21 cellular contexts compared by ENCODE assay signal in the genomic region with DNA sequence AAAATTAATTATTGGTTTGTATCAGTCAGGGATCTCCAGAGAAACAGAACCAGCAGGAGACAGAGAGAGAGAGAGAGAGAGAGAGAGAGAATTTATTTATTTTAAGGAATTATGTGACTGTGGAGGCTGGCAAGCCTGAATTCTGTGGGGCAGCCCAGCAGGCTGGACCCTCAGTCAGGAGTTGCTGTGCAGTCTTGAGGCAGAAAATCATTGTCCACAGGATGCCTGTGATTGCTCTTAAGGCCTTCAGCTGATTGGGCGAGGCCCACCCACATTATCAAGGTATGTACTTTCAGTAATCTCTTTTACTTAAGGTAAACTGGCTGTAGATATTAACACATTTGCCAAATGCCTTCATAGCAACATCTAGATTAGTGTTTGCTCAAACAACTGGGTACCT.
"Had no signal": no experiment of that assay in that cellular context is flagged by ENCODE, and none has a peak within 500 bp of the region (broad histone marks: within the 10 kb centered on the region; RNA-seq: fewer than 3 reads in every experiment).

No MANE protein-coding gene starts in this region.

- H3K9me3 ChIP-seq: adrenal gland, left ventricle myocardium inferior, neutrophil, pancreas, right lobe of liver had no signal

- H3K4me1 ChIP-seq: adrenal gland, pancreas had no signal

- H3K27ac Mint-ChIP-seq: activated naive CD8-positive, alpha-beta T cell; dendritic cell treated with granulocyte-macrophage colony-stimulating factor and Interleukin-4, amounts not matched to agents 40 ng/mL and 50 ng/mL, for 4 days; immature natural killer cell; nephron had no signal

- H3K36me3 Mint-ChIP-seq: immature natural killer cell had no signal

- H3K4me3 ChIP-seq: adrenal gland, left ventricle myocardium inferior, pancreas, right lobe of liver had no signal

- H3K9me3 Mint-ChIP-seq: dendritic cell treated with granulocyte-macrophage colony-stimulating factor and Interleukin-4, amounts not matched to agents 40 ng/mL and 50 ng/mL, for 4 days; immature natural killer cell; nephron had no signal

- H3K36me3 ChIP-seq: adrenal gland, pancreas, right lobe of liver, WERI-Rb-1 had no signal

- H3K27me3 Mint-ChIP-seq: activated naive CD8-positive, alpha-beta T cell; dendritic cell treated with granulocyte-macrophage colony-stimulating factor and Interleukin-4, amounts not matched to agents 40 ng/mL and 50 ng/mL, for 4 days had no signal

- H3K27me3 ChIP-seq: adrenal gland, neutrophil, pancreas, right lobe of liver had no signal

- DNase-seq: activated CD4-positive, CD25-positive, alpha-beta regulatory T cell treated with anti-CD3 and anti-CD28 coated beads, Interleukin-2, amount 50 U/mL, for 72 hours; activated naive CD4-positive, alpha-beta T cell; activated T-cell treated with anti-CD3 and anti-CD28 coated beads, Interleukin-2, amount 50 U/mL, for 1 hour; effector CD4-positive, alpha-beta T cell; erythroblast; foreskin fibroblast; immature natural killer cell; kidney glomerular epithelial cell; left ventricle myocardium inferior; midbrain; stimulated activated CD4-positive, alpha-beta T cell treated with anti-CD3 and anti-CD28 coated beads, Interleukin-4, amount 100 ng/mL, for 1 hour; stimulated activated naive CD4-positive, alpha-beta T cell; T-helper 1 cell; WERI-Rb-1 had no signal

- H3K4me1 Mint-ChIP-seq: immature natural killer cell had no signal

- H3K27ac ChIP-seq: adrenal gland, left ventricle myocardium inferior, neutrophil, pancreas, right lobe of liver, WERI-Rb-1 had no signal

- H3K4me3 Mint-ChIP-seq: activated naive CD8-positive, alpha-beta T cell; dendritic cell treated with granulocyte-macrophage colony-stimulating factor and Interleukin-4, amounts not matched to agents 40 ng/mL and 50 ng/mL, for 4 days; immature natural killer cell; nephron had no signal

- ATAC-seq: pancreas, right lobe of liver had no signal
